20 cellular contexts compared by ENCODE assay signal in the genomic region with DNA sequence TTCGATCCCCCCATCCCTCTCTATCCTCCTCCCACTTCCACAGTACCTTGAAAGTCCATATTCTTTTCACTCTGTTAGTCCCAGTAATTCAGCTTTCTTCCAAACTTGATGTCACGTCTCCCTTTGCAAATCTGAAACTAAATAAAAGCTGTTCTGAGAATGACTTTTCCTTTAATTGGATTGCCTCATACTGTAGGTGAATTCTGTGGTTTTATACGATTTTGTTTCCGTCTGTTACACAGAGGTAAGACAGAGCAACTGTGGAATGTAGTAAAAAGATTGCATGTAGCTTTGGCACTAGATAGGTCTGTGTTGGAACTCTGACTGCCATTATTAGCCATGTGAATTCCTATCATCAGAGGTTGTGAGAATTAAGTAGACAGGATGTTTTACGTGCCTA. TPM values are rescaled to one million over a fixed set of nuclear protein-coding genes. Genes with fewer than 3 reads are reported as not detected.
DNase-seq lines count a peak whose midpoint lies in the region; ATAC-seq lines count a peak whose summit lies in the region.
"Had no signal": no experiment of that assay in that cellular context is flagged by ENCODE, and none has a peak within 500 bp of the region (broad histone marks: within the 10 kb centered on the region; RNA-seq: fewer than 3 reads in every experiment).

No MANE protein-coding gene starts in this region.

- H3K27me3 ChIP-seq in CD8-positive, alpha-beta memory T cell (ENCODE audit: insufficient read depth, low read length, poor library complexity, severe bottlenecking): no peaks in the 10 kb centered on the region
- no peaks in the 10 kb centered on the region for H3K27me3 ChIP-seq in naive thymus-derived CD4-positive, alpha-beta T cell (ENCODE audit: control insufficient read depth in 2 of 2, insufficient read depth in 2 of 2, low read length in 2 of 2)
- H3K27me3 ChIP-seq in mesendoderm (ENCODE audit: insufficient read depth, low read length, poor library complexity): no peaks in the 10 kb centered on the region
- H3K27me3 ChIP-seq in H7 (ENCODE audit: control insufficient read depth, insufficient read depth, low read length): no peaks in the 10 kb centered on the region
- H3K27me3 ChIP-seq: heart right ventricle, left lung had no signal

- H3K79me1 ChIP-seq in mesendoderm (ENCODE audit: low read length): peaks cover 9% of the 10 kb centered on the region

- peak overlapping the region; percentile 39 for H3K4me3 Mint-ChIP-seq in activated CD4-positive, alpha-beta T cell treated with anti-CD3 and anti-CD28 coated beads for 36 hours
- peak overlapping the region in 3 of 7 donors; percentile 22 to 64 (median 62) for H3K4me3 Mint-ChIP-seq in CD8-positive, alpha-beta memory T cell
- peak overlapping the region; percentile 61 for H3K4me3 Mint-ChIP-seq in activated T-helper 2 cell treated with anti-CD3 and anti-CD28 coated beads, Interferon-gamma antibody, Interleukin-2, Interleukin-4, amounts not matched to agents 10 μg/mL and 5 μg/mL and 100 μg/mL, durations not matched to agents 14 hours and 24 hours and 36 hours (ENCODE audit: low read depth)
- peak overlapping the region in 9 of 10 donors; percentile 2 to 83 (median 74) for H3K4me3 Mint-ChIP-seq in naive thymus-derived CD4-positive, alpha-beta T cell
- H3K4me3 Mint-ChIP-seq: dendritic cell treated with granulocyte-macrophage colony-stimulating factor and Interleukin-4, amounts not matched to agents 40 ng/mL and 50 ng/mL, for 4 days had no signal

- WGBS in mesendoderm (ENCODE audit: extremely low coverage, insufficient coverage, low lambda C conversion rate): no CpG with 5 or more reads among the region's 5 CpGs

- H3K79me2 ChIP-seq in mesendoderm (ENCODE audit: control insufficient read depth, insufficient read depth, low read length): peaks cover 2% of the 10 kb centered on the region

- no peak for DNase-seq in activated CD4-positive, alpha-beta T cell treated with anti-CD3 and anti-CD28 coated beads for 36 hours
- DNase-seq in activated CD4-positive, alpha-beta T cell treated with anti-CD3 and anti-CD28 coated beads for 1 hour: no peak
- no peak for DNase-seq in CD8-positive, alpha-beta memory T cell
- no peak for DNase-seq in activated T-helper 2 cell treated with anti-CD3 and anti-CD28 coated beads, Interferon-gamma antibody, Interleukin-2, Interleukin-4, amounts not matched to agents 10 μg/mL and 5 μg/mL and 100 μg/mL, durations not matched to agents 14 hours and 24 hours and 36 hours (ENCODE audit: low spot score)
- peak in 2 of 9 donors; percentile 20 to 30 for DNase-seq in naive thymus-derived CD4-positive, alpha-beta T cell
- DNase-seq in mesendoderm (no peak), SHP77 treated with DMSO at 0.1 percent for 48 hours (lab: John Stamatoyannopoulos, UW) (no peak), H7 (no peak)
- DNase-seq: 8988T; AML-193; Calu3; HCEC 1CT; heart right ventricle; left lung; NCI-H2029 treated with DMSO at 0.1 percent for 48 hours; NCI-H446; PC-3; small intestine; stimulated activated CD4-positive, alpha-beta T cell treated with anti-CD3 and anti-CD28 coated beads, Interleukin-2, amount 100 ng/mL, for 48 hours had no signal

- H3K27ac ChIP-seq in CD8-positive, alpha-beta memory T cell (ENCODE audit: low read depth, low read length): no peak overlapping the region
- H3K27ac ChIP-seq in naive thymus-derived CD4-positive, alpha-beta T cell (ENCODE audit: low read depth, low read length): peak overlapping the region; percentile 32
- H3K27ac ChIP-seq in mesendoderm (ENCODE audit: low read depth, low read length): no peak overlapping the region
- H3K27ac ChIP-seq: heart right ventricle, left lung had no signal

- no peak overlapping the region for H3K56ac ChIP-seq in mesendoderm (ENCODE audit: low read length)

- H3K27ac Mint-ChIP-seq in activated CD4-positive, alpha-beta T cell treated with anti-CD3 and anti-CD28 coated beads for 36 hours: peak overlapping the region; percentile 89
- H3K27ac Mint-ChIP-seq in CD8-positive, alpha-beta memory T cell: peak overlapping the region in 4 of 8 donors; percentile 4 to 81 (median 18)
- H3K27ac Mint-ChIP-seq in activated T-helper 2 cell treated with anti-CD3 and anti-CD28 coated beads, Interferon-gamma antibody, Interleukin-2, Interleukin-4, amounts not matched to agents 10 μg/mL and 5 μg/mL and 100 μg/mL, durations not matched to agents 14 hours and 24 hours and 36 hours: peak overlapping the region; percentile 87
- H3K27ac Mint-ChIP-seq in naive thymus-derived CD4-positive, alpha-beta T cell: peak overlapping the region in 6 of 9 donors; percentile 26 to 92 (median 84)
- H3K27ac Mint-ChIP-seq: dendritic cell treated with granulocyte-macrophage colony-stimulating factor and Interleukin-4, amounts not matched to agents 40 ng/mL and 50 ng/mL, for 4 days had no signal

- POLR2A ChIA-PET in activated CD4-positive, alpha-beta T cell treated with anti-CD3 and anti-CD28 coated beads for 36 hours (lab: Charles Lee): interaction anchor here (0.5 to 1.0 kb wide), 3 partner anchors 26 to 155 kb away, joined by 4 to 5 read pairs (median 4); no protein-coding TSS in a partner anchor
- POLR2A ChIA-PET in CD8-positive, alpha-beta memory T cell (lab: Charles Lee): interaction anchor here (2.4 to 2.5 kb wide), 2 partner anchors 9 to 12 kb away, joined by 7 read pairs; no protein-coding TSS in a partner anchor
- POLR2A ChIA-PET in naive thymus-derived CD4-positive, alpha-beta T cell (lab: Charles Lee): interaction anchor here (0.7 to 1.7 kb wide), 3 partner anchors 9 to 37 kb away, joined by 3 to 13 read pairs (median 4); a partner anchor contains a TSS

- no peak overlapping the region for H3K23ac ChIP-seq in mesendoderm (ENCODE audit: low read length)

- H3K36me3 ChIP-seq in CD8-positive, alpha-beta memory T cell (ENCODE audit: insufficient read depth, low read length): peaks cover 15% of the 10 kb centered on the region
- H3K36me3 ChIP-seq in naive thymus-derived CD4-positive, alpha-beta T cell (ENCODE audit: control insufficient read depth in 2 of 3, insufficient read depth in 3 of 3, low read length in 3 of 3): peaks cover 5 to 20% (median 8%) of the 10 kb centered on the region in 3 experiments
- H3K36me3 ChIP-seq in mesendoderm (ENCODE audit: control insufficient read depth, insufficient read depth, low read length) (peaks cover 3% of the 10 kb centered on the region), H7 (replicated peaks; ENCODE audit: control insufficient read depth, insufficient read depth, low read length) (no peaks in the 10 kb centered on the region)

- intact Hi-C loops in activated CD4-positive, alpha-beta T cell treated with anti-CD3 and anti-CD28 coated beads for 36 hours (cut with DNase I, micrococcal nuclease): loop anchor here in 1 of 2 experiments (5.0 to 10.0 kb wide), 2 partner anchors 345 to 862 kb away; no protein-coding TSS in a partner anchor
- intact Hi-C loops in activated T-helper 2 cell treated with anti-CD3 and anti-CD28 coated beads, Interferon-gamma antibody, Interleukin-2, Interleukin-4, amounts not matched to agents 10 μg/mL and 5 μg/mL and 100 μg/mL, durations not matched to agents 14 hours and 24 hours and 36 hours (cut with micrococcal nuclease): no loop called here
- intact Hi-C loops in naive thymus-derived CD4-positive, alpha-beta T cell (cut with micrococcal nuclease): loop anchor here (1.0 to 2.0 kb wide), 4 partner anchors 9 to 20 kb away; no protein-coding TSS in a partner anchor

- peak overlapping the region; percentile 15 for H3K4me3 ChIP-seq in CD8-positive, alpha-beta memory T cell (ENCODE audit: low read length)
- no peak overlapping the region for H3K4me3 ChIP-seq in naive thymus-derived CD4-positive, alpha-beta T cell (ENCODE audit: low read length)
- H3K4me3 ChIP-seq in mesendoderm (ENCODE audit: low read length): no peak overlapping the region
- no peak overlapping the region for H3K4me3 ChIP-seq in H7 (ENCODE audit: insufficient read depth, low read depth, low read length)
- H3K4me3 ChIP-seq: heart right ventricle, left lung had no signal

- no peaks in the 10 kb centered on the region for H3K9me3 ChIP-seq in CD8-positive, alpha-beta memory T cell (ENCODE audit: low read length)
- H3K9me3 ChIP-seq in naive thymus-derived CD4-positive, alpha-beta T cell (ENCODE audit: control insufficient read depth in 2 of 3, low read length in 3 of 3): no peaks in the 10 kb centered on the region
- H3K9me3 ChIP-seq: heart right ventricle, left lung had no signal

- no peak overlapping the region for H3K4ac ChIP-seq in mesendoderm (ENCODE audit: low read depth, low read length)

- no peak overlapping the region for H3K9ac ChIP-seq in mesendoderm (ENCODE audit: low read length)

- ATAC-seq in activated CD4-positive, alpha-beta T cell treated with anti-CD3 and anti-CD28 coated beads for 36 hours: peak; percentile 49
- ATAC-seq in naive thymus-derived CD4-positive, alpha-beta T cell: peak; percentile 42
- ATAC-seq: heart right ventricle, left lung, PC-3 had no signal

- H3K4me2 ChIP-seq in mesendoderm (ENCODE audit: low read length): no peak overlapping the region

- H2BK120ac ChIP-seq in mesendoderm (ENCODE audit: low read depth, low read length): no peak overlapping the region

- H3K4me1 ChIP-seq in CD8-positive, alpha-beta memory T cell (ENCODE audit: insufficient read depth, low read length): peaks cover 69% of the 10 kb centered on the region
- H3K4me1 ChIP-seq in naive thymus-derived CD4-positive, alpha-beta T cell (ENCODE audit: control insufficient read depth in 2 of 2, insufficient read depth in 2 of 2, low read length in 2 of 2): peaks cover 9 to 62% of the 10 kb centered on the region in 2 donors
- H3K4me1 ChIP-seq in mesendoderm (ENCODE audit: control insufficient read depth, low read depth, low read length): peaks cover 4% of the 10 kb centered on the region
- H3K4me1 ChIP-seq: left lung had no signal

- H3K9me3 Mint-ChIP-seq in activated CD4-positive, alpha-beta T cell treated with anti-CD3 and anti-CD28 coated beads for 36 hours (ENCODE audit: low read depth): no peaks in the 10 kb centered on the region
- H3K9me3 Mint-ChIP-seq in CD8-positive, alpha-beta memory T cell: no peaks in the 10 kb centered on the region
- no peaks in the 10 kb centered on the region for H3K9me3 Mint-ChIP-seq in activated T-helper 2 cell treated with anti-CD3 and anti-CD28 coated beads, Interferon-gamma antibody, Interleukin-2, Interleukin-4, amounts not matched to agents 10 μg/mL and 5 μg/mL and 100 μg/mL, durations not matched to agents 14 hours and 24 hours and 36 hours
- no peaks in the 10 kb centered on the region for H3K9me3 Mint-ChIP-seq in naive thymus-derived CD4-positive, alpha-beta T cell
- H3K9me3 Mint-ChIP-seq: dendritic cell treated with granulocyte-macrophage colony-stimulating factor and Interleukin-4, amounts not matched to agents 40 ng/mL and 50 ng/mL, for 4 days had no signal

- H3K4me1 Mint-ChIP-seq in activated CD4-positive, alpha-beta T cell treated with anti-CD3 and anti-CD28 coated beads for 36 hours: peaks cover 48% of the 10 kb centered on the region
- H3K4me1 Mint-ChIP-seq in CD8-positive, alpha-beta memory T cell: peaks cover 46 to 63% (median 61%) of the 10 kb centered on the region in 3 donors
- H3K4me1 Mint-ChIP-seq in activated T-helper 2 cell treated with anti-CD3 and anti-CD28 coated beads, Interferon-gamma antibody, Interleukin-2, Interleukin-4, amounts not matched to agents 10 μg/mL and 5 μg/mL and 100 μg/mL, durations not matched to agents 14 hours and 24 hours and 36 hours (ENCODE audit: low read depth): peaks cover 43% of the 10 kb centered on the region
- H3K4me1 Mint-ChIP-seq in naive thymus-derived CD4-positive, alpha-beta T cell: peaks cover 8 to 64% (median 46%) of the 10 kb centered on the region in 7 donors

- CTCF ChIA-PET in activated CD4-positive, alpha-beta T cell treated with anti-CD3 and anti-CD28 coated beads for 36 hours (lab: Charles Lee): interaction anchor here (0.7 to 1.6 kb wide), 7 partner anchors 12 to 157 kb away, joined by 3 to 6 read pairs (median 3); a partner anchor contains a TSS
- CTCF ChIA-PET in CD8-positive, alpha-beta memory T cell (lab: Charles Lee): interaction anchor here (1.2 to 2.9 kb wide), 4 partner anchors 10 to 135 kb away, joined by 3 to 9 read pairs (median 6); a partner anchor contains a TSS
- CTCF ChIA-PET in naive thymus-derived CD4-positive, alpha-beta T cell (lab: Charles Lee): interaction anchor here (0.7 kb wide), 1 partner anchor 168 kb away, joined by 6 read pairs; no protein-coding TSS in a partner anchor

- H3K27me3 Mint-ChIP-seq in activated CD4-positive, alpha-beta T cell treated with anti-CD3 and anti-CD28 coated beads for 36 hours: no peaks in the 10 kb centered on the region
- no peaks in the 10 kb centered on the region for H3K27me3 Mint-ChIP-seq in CD8-positive, alpha-beta memory T cell
- no peaks in the 10 kb centered on the region for H3K27me3 Mint-ChIP-seq in activated T-helper 2 cell treated with anti-CD3 and anti-CD28 coated beads, Interferon-gamma antibody, Interleukin-2, Interleukin-4, amounts not matched to agents 10 μg/mL and 5 μg/mL and 100 μg/mL, durations not matched to agents 14 hours and 24 hours and 36 hours (ENCODE audit: low read depth)
- no peaks in the 10 kb centered on the region for H3K27me3 Mint-ChIP-seq in naive thymus-derived CD4-positive, alpha-beta T cell
- H3K27me3 Mint-ChIP-seq: dendritic cell treated with granulocyte-macrophage colony-stimulating factor and Interleukin-4, amounts not matched to agents 40 ng/mL and 50 ng/mL, for 4 days had no signal

- no peak overlapping the region for H3K18ac ChIP-seq in mesendoderm (ENCODE audit: low read length)

- H2BK5ac ChIP-seq in mesendoderm (ENCODE audit: low read length): no peak overlapping the region

- no peak overlapping the region for H4K8ac ChIP-seq in mesendoderm (ENCODE audit: low read depth, low read length)

- no peak overlapping the region for H2AK5ac ChIP-seq in mesendoderm (ENCODE audit: low read length)

- no peak overlapping the region for H4K5ac ChIP-seq in mesendoderm (ENCODE audit: low read length)

- H2BK15ac ChIP-seq in mesendoderm (replicated peaks; ENCODE audit: low read depth): no peak overlapping the region

- peaks cover 51% of the 10 kb centered on the region for H3K36me3 Mint-ChIP-seq in activated CD4-positive, alpha-beta T cell treated with anti-CD3 and anti-CD28 coated beads for 36 hours (ENCODE audit: low read depth)
- peaks cover 9 to 51% (median 25%) of the 10 kb centered on the region in 3 donors for H3K36me3 Mint-ChIP-seq in CD8-positive, alpha-beta memory T cell
- H3K36me3 Mint-ChIP-seq in activated T-helper 2 cell treated with anti-CD3 and anti-CD28 coated beads, Interferon-gamma antibody, Interleukin-2, Interleukin-4, amounts not matched to agents 10 μg/mL and 5 μg/mL and 100 μg/mL, durations not matched to agents 14 hours and 24 hours and 36 hours (ENCODE audit: low read depth): peaks cover 48% of the 10 kb centered on the region
- H3K36me3 Mint-ChIP-seq in naive thymus-derived CD4-positive, alpha-beta T cell: peaks cover 20 to 42% (median 41%) of the 10 kb centered on the region in 5 donors

RNA-seq across cellular contexts. Expression of a gene that starts 25.9 kb away (rescaled TPM):
- total RNA-seq in activated CD4-positive, alpha-beta T cell treated with anti-CD3 and anti-CD28 coated beads for 36 hours: 10 to 100 TPM; 39.3 to 40.5 TPM
- total RNA-seq in CD8-positive, alpha-beta memory T cell: 10 to 100 TPM; 33.1 to 35.8 TPM
- 41.4 TPM for polyA plus RNA-seq in CD8-positive, alpha-beta memory T cell
- total RNA-seq in activated T-helper 2 cell treated with anti-CD3 and anti-CD28 coated beads, Interferon-gamma antibody, Interleukin-2, Interleukin-4, amounts not matched to agents 10 μg/mL and 5 μg/mL and 100 μg/mL, durations not matched to agents 14 hours and 24 hours and 36 hours: 23.5 and 23.9 TPM in 2 replicates
- 100 to 1,000 TPM in 1 of 5 experiments, 10 to 100 TPM in 4; 50.0 to 101 (median 80.0) TPM for total RNA-seq in naive thymus-derived CD4-positive, alpha-beta T cell
- polyA plus RNA-seq in naive thymus-derived CD4-positive, alpha-beta T cell: 10 to 100 TPM; 43.8 to 52.1 TPM
- 17.6 TPM for polyA plus RNA-seq in mesendoderm (2013, experiment 1 of 2)
- polyA plus RNA-seq in mesendoderm (2013, experiment 2 of 2): 17.7 TPM
- 18.9 and 28.6 TPM in 2 replicates for total RNA-seq in H7 (2014; rRNA removed; shearing (Covaris generic))
